ENCODE assay signal across 26 cellular contexts in the genomic region with DNA sequence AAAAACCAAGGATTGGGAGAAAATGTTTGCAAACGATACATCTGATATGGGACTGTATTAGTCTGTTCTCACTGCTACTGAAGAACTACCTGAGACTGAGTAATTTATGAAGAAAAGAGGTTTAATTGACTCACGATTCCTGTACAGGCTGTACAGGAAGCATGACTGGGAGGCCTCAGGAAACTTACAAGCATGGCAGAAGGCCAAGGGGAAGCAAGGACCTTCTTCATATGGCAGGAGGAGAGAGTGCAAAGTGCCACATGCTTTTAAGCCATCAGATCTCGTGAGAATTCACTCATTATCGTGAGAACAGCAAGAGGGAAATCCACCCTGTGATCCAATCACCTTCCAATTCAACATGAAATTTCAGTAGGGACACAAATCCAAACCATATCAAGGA. TPM values are rescaled to one million over a fixed set of nuclear protein-coding genes. Genes with fewer than 3 reads are reported as not detected.
DNase-seq lines count a peak whose midpoint lies in the region; ATAC-seq and TF ChIP-seq lines count a peak whose summit lies in the region.
"Had no signal": no experiment of that assay in that cellular context is flagged by ENCODE, and none has a peak within 500 bp of the region (broad histone marks: within the 10 kb centered on the region; RNA-seq: fewer than 3 reads in every experiment).

No MANE protein-coding gene starts in this region.

- no peak for ATAC-seq in activated T-cell treated with anti-CD3 and anti-CD28 coated beads, Interleukin-2, amount 50 U/mL, for 72 hours (replicated peaks in 1 of 2)
- ATAC-seq: CD8-positive, alpha-beta T cell; Panc1 had no signal

- no peaks in the 10 kb centered on the region for H3K4me1 ChIP-seq in vagina
- H3K4me1 ChIP-seq: Caco-2 had no signal

- peaks cover 6 to 7% of the 10 kb centered on the region in 2 donors for H3K36me3 Mint-ChIP-seq in activated T-cell treated with anti-CD3 and anti-CD28 coated beads, Interleukin-2, amount 50 U/mL, for 72 hours (ENCODE audit: insufficient read depth in 2 of 2)

- no peak overlapping the region for H3K4me3 Mint-ChIP-seq in activated T-cell treated with anti-CD3 and anti-CD28 coated beads, Interleukin-2, amount 50 U/mL, for 72 hours
- H3K4me3 Mint-ChIP-seq: CD8-positive, alpha-beta T cell; IgD-negative memory B cell had no signal

- TF ChIP-seq CTCF in epithelial cell of esophagus (IDR thresholded peaks at IDR 0.05; ENCODE audit: insufficient read depth, low read depth, low read length, missing control alignments) (no peak), vagina (IDR thresholded peaks at IDR 0.05) (no peak), coronary artery (IDR thresholded peaks at IDR 0.05) (no peak)

- no peak for TF ChIP-seq POLR2A in vagina (IDR thresholded peaks at IDR 0.05)

- intact Hi-C loops in vagina (cut with DNase I): no loop called here

- H3K27ac ChIP-seq in vagina (no peak overlapping the region), coronary artery (no peak overlapping the region)
- H3K27ac ChIP-seq: SK-N-MC had no signal

- no peaks in the 10 kb centered on the region for H3K9me3 ChIP-seq in vagina
- H3K9me3 ChIP-seq: Caco-2, MG63 had no signal

- H3K4me1 Mint-ChIP-seq in activated T-cell treated with anti-CD3 and anti-CD28 coated beads, Interleukin-2, amount 50 U/mL, for 72 hours (ENCODE audit: low read depth): no peaks in the 10 kb centered on the region

- no peak overlapping the region for H3K27ac Mint-ChIP-seq in activated T-cell treated with anti-CD3 and anti-CD28 coated beads, Interleukin-2, amount 50 U/mL, for 72 hours
- H3K27ac Mint-ChIP-seq: CD8-positive, alpha-beta T cell; IgD-negative memory B cell had no signal

- peaks cover 2 to 4% of the 10 kb centered on the region in 2 donors for H3K9me3 Mint-ChIP-seq in activated T-cell treated with anti-CD3 and anti-CD28 coated beads, Interleukin-2, amount 50 U/mL, for 72 hours

- no peaks in the 10 kb centered on the region for H3K27me3 ChIP-seq in vagina
- H3K27me3 ChIP-seq: MG63 had no signal

- no peaks in the 10 kb centered on the region for H3K27me3 Mint-ChIP-seq in activated T-cell treated with anti-CD3 and anti-CD28 coated beads, Interleukin-2, amount 50 U/mL, for 72 hours (ENCODE audit: low read depth)
- H3K27me3 Mint-ChIP-seq: IgD-negative memory B cell had no signal

- no peak overlapping the region for H3K4me3 ChIP-seq in epithelial cell of esophagus (ENCODE audit: low read length)
- no peak overlapping the region for H3K4me3 ChIP-seq in vagina
- H3K4me3 ChIP-seq in coronary artery: no peak overlapping the region
- H3K4me3 ChIP-seq: MG63, SK-N-MC had no signal

- peak; percentile 52 for DNase-seq in HT1080 (ENCODE audit: low read depth)
- DNase-seq in RKO (ENCODE audit: low spot score): peak; percentile 8
- peak; percentile 11 for DNase-seq in epithelial cell of esophagus (ENCODE audit: low read depth)
- DNase-seq in activated T-cell treated with anti-CD3 and anti-CD28 coated beads, Interleukin-2, amount 50 U/mL, for 72 hours: no peak
- no peak for DNase-seq in vagina (ENCODE audit: extremely low spot score in 2 of 2)
- no peak for DNase-seq in coronary artery (ENCODE audit: low spot score)
- no peak for DNase-seq in activated gamma-delta T cell (lab: John Stamatoyannopoulos, UW)
- DNase-seq: AML-193; C1 segment of cervical spinal cord; Caco-2; CD8-positive, alpha-beta T cell; DMS 273 treated with DMSO at 0.1 percent for 48 hours; DMS79; Karpas-422; MG63; NCI-H1048; NCI-H1417; NCI-H1694; NCI-H2081; NCI-H226; NCI-H510A; NCI-H69; SIG-M5 had no signal

- H3K36me3 ChIP-seq in vagina: no peaks in the 10 kb centered on the region
- H3K36me3 ChIP-seq: MG63 had no signal

RNA-seq across cellular contexts. Expression of gene ZNF713, which starts 11.0 kb away (rescaled TPM):
- total RNA-seq in HT1080 (2014; rRNA removed; shearing (Covaris generic)): 0.31 and 0.47 TPM in 2 replicates
- polyA plus RNA-seq in HT1080 (2015; cell fraction: cytosol; rRNA removed): 0.21 and 1.8 TPM in 2 replicates
- polyA plus RNA-seq in HT1080 (2015; cell fraction: nucleus; rRNA removed): 0.65 and 1.7 TPM in 2 replicates
- 1 to 10 TPM; 2.0 TPM for total RNA-seq in activated T-cell treated with anti-CD3 and anti-CD28 coated beads, Interleukin-2, amount 50 U/mL, for 72 hours
- total RNA-seq in vagina: 2.2 TPM

RNA-seq across cellular contexts. Expression of gene SEPTIN14, which starts 35.7 kb away (rescaled TPM):
- not detected in 2 replicates for total RNA-seq in HT1080 (2014; rRNA removed; shearing (Covaris generic))
- polyA plus RNA-seq in HT1080 (2015; cell fraction: cytosol; rRNA removed): not detected in 2 replicates
- not detected in 2 replicates for polyA plus RNA-seq in HT1080 (2015; cell fraction: nucleus; rRNA removed)
- not detected for total RNA-seq in activated T-cell treated with anti-CD3 and anti-CD28 coated beads, Interleukin-2, amount 50 U/mL, for 72 hours
- not detected for total RNA-seq in vagina
- total RNA-seq: Caco-2; CD8-positive, alpha-beta T cell had no signal
- polyA plus RNA-seq: IgD-negative memory B cell had no signal

RNA-seq across cellular contexts. Expression of gene MRPS17, which starts 53.4 kb away (rescaled TPM):
- 23.8 and 24.9 TPM in 2 replicates for total RNA-seq in HT1080 (2014; rRNA removed; shearing (Covaris generic))
- polyA plus RNA-seq in HT1080 (2015; cell fraction: cytosol; rRNA removed): 14.7 and 17.4 TPM in 2 replicates
- 4.3 and 4.7 TPM in 2 replicates for polyA plus RNA-seq in HT1080 (2015; cell fraction: nucleus; rRNA removed)
- 10 to 100 TPM; 15.3 to 17.1 TPM for total RNA-seq in activated T-cell treated with anti-CD3 and anti-CD28 coated beads, Interleukin-2, amount 50 U/mL, for 72 hours
- 5.6 TPM for total RNA-seq in vagina

Comparison
In these comparisons a context has a peak if more than half of its experiments do, and no peak if none do; other contexts are left out.
1. DNase-seq: peak in HT1080 (single experiment), RKO (single experiment) and epithelial cell of esophagus (single experiment); none in activated T-cell treated with anti-CD3 and anti-CD28 coated beads, Interleukin-2, amount 50 U/mL, for 72 hours (0 of 2), vagina (0 of 2), coronary artery (single experiment) and activated gamma-delta T cell (single experiment).